In the genomic region with DNA sequence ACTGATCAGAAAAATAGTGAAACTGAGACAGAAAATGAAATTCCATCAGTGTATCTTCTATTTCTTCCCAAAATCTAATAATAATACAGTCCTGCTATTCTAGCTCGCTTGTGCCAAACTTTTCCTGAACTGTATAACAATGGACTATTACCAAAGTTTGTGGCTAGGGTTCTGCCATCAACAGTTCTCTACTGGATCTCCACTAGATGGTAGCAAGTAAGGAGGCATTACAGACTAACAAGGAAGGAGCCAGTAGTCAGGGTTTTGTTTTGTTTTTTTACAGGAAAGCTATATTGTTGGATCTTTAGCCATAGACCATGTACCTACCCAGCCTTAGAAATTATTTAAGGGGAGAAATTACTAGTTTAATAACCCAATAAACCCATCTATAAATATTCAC, we compare ENCODE assay signal across 25 cellular contexts. TPM values are rescaled to one million over a fixed set of nuclear protein-coding genes. Genes with fewer than 3 reads are reported as not detected.
A peak's percentile ranks its signal among the peaks of the same experiment; 100 is the strongest.
DNase-seq lines count a peak whose midpoint lies in the region; ATAC-seq, FAIRE-seq and TF ChIP-seq lines count a peak whose summit lies in the region.
"Had no signal": no experiment of that assay in that cellular context is flagged by ENCODE, and none has a peak within 500 bp of the region (broad histone marks: within the 10 kb centered on the region; RNA-seq: fewer than 3 reads in every experiment).

No MANE protein-coding gene starts in this region.

- no peak overlapping the region for H3K27ac Mint-ChIP-seq in HFFc6
- H3K27ac Mint-ChIP-seq: activated CD4-positive, alpha-beta T cell treated with anti-CD3 and anti-CD28 coated beads, Interleukin-2, amount 10 ng/mL, durations not matched to agents 24 days and 14 days; activated CD8-positive, alpha-beta memory T cell treated with anti-CD3 and anti-CD28 coated beads, Interleukin-2, amount 10 ng/mL, durations not matched to agents 7 days and 5 days; activated naive CD8-positive, alpha-beta T cell; H9; natural killer cell treated with Interleukin-12 subunit alpha and Interleukin-12 subunit beta and Interleukin-15 and Interleukin-18, amount 100 ng/mL, for 72 hours had no signal

- H4K20me1 ChIP-seq in endothelial cell of umbilical vein (replicated peaks; ENCODE audit: control insufficient read depth, extremely low read depth, insufficient read depth, low read length): no peaks in the 10 kb centered on the region
- H4K20me1 ChIP-seq: BLaER1 had no signal

- H2AFZ ChIP-seq in endothelial cell of umbilical vein (ENCODE audit: low read depth, low read length): no peak overlapping the region

- no peaks in the 10 kb centered on the region for H3K9me1 ChIP-seq in endothelial cell of umbilical vein (replicated peaks; ENCODE audit: control insufficient read depth, extremely low read depth, insufficient read depth, low read length)

- CTCF ChIA-PET in endothelial cell of umbilical vein (lab: Charles Lee): interaction anchor here (2.1 to 3.7 kb wide), 2 partner anchors 11 to 40 kb away, joined by 7 to 19 read pairs; partner anchors contain the start of gene MTERF1

- H3K27me3 Mint-ChIP-seq in HFFc6 (ENCODE audit: insufficient read depth): no peaks in the 10 kb centered on the region
- H3K27me3 Mint-ChIP-seq: activated CD4-positive, alpha-beta T cell treated with anti-CD3 and anti-CD28 coated beads, Interleukin-2, amount 10 ng/mL, durations not matched to agents 24 days and 14 days; activated CD8-positive, alpha-beta memory T cell treated with anti-CD3 and anti-CD28 coated beads, Interleukin-2, amount 10 ng/mL, durations not matched to agents 7 days and 5 days; activated naive CD8-positive, alpha-beta T cell; natural killer cell treated with Interleukin-12 subunit alpha and Interleukin-12 subunit beta and Interleukin-15 and Interleukin-18, amount 100 ng/mL, for 72 hours had no signal

- H3K36me3 ChIP-seq in RWPE2 (ENCODE audit: low read depth) (peaks cover 28% of the 10 kb centered on the region), endothelial cell of umbilical vein (ENCODE audit: control insufficient read depth in 2 of 2, extremely low read depth in 1 of 2, insufficient read depth in 2 of 2, low read length in 2 of 2) (no peaks in the 10 kb centered on the region)
- H3K36me3 ChIP-seq: ovary had no signal

- H3K27ac ChIP-seq in RWPE2 (ENCODE audit: poor library complexity, severe bottlenecking) (no peak overlapping the region), endothelial cell of umbilical vein (ENCODE audit: insufficient read depth, low read depth, low read length) (no peak overlapping the region)
- H3K27ac ChIP-seq: BLaER1, heart right ventricle, left lung, ovary had no signal

- TF ChIP-seq POLR2A in endothelial cell of umbilical vein (IDR thresholded peaks at IDR 0.05; ENCODE audit: low read depth, low read length): no peak

- H3K4me1 Mint-ChIP-seq in HFFc6 (ENCODE audit: low read depth): no peaks in the 10 kb centered on the region
- H3K4me1 Mint-ChIP-seq: activated CD4-positive, alpha-beta T cell treated with anti-CD3 and anti-CD28 coated beads, Interleukin-2, amount 10 ng/mL, durations not matched to agents 24 days and 14 days; H9 had no signal

- no peaks in the 10 kb centered on the region for H3K9me3 Mint-ChIP-seq in HFFc6
- H3K9me3 Mint-ChIP-seq: activated CD4-positive, alpha-beta T cell treated with anti-CD3 and anti-CD28 coated beads, Interleukin-2, amount 10 ng/mL, durations not matched to agents 24 days and 14 days; H9; natural killer cell treated with Interleukin-12 subunit alpha and Interleukin-12 subunit beta and Interleukin-15 and Interleukin-18, amount 100 ng/mL, for 72 hours had no signal

- no TSS peak for BruUV-seq in endothelial cell of umbilical vein (replicated peaks; lab: Mats Ljungman, UMichigan)

- TF ChIP-seq CTCF in HFFc6 (IDR thresholded peaks at IDR 0.05) (peak; percentile 17; the same call in 1 of the 2 replicates), RWPE2 (IDR thresholded peaks at IDR 0.05; ENCODE audit: poor library complexity, severe bottlenecking) (peak; percentile 22), endothelial cell of umbilical vein (IDR thresholded peaks at IDR 0.05; ENCODE audit: extremely low read depth in 1 of 2, insufficient read depth in 1 of 2, low read depth in 1 of 2, low read length in 2 of 2) (no peak)

- dilution Hi-C loops in endothelial cell of umbilical vein (cut with MboI; ENCODE audit: extremely low pct_ligation_motif_present, low sequenced_read_pairs): no loop called here

- H3K9me3 ChIP-seq in RWPE2 (ENCODE audit: severe bottlenecking): no peaks in the 10 kb centered on the region
- no peaks in the 10 kb centered on the region for H3K9me3 ChIP-seq in endothelial cell of umbilical vein (replicated peaks; ENCODE audit: control insufficient read depth, insufficient read depth, low read length)
- H3K9me3 ChIP-seq: left lung, ovary had no signal

- POLR2A ChIA-PET in endothelial cell of umbilical vein (lab: Charles Lee): no interaction called here

- H3K36me3 Mint-ChIP-seq in HFFc6 (ENCODE audit: low read depth): peaks cover 7% of the 10 kb centered on the region

- H3K4me2 ChIP-seq in endothelial cell of umbilical vein (ENCODE audit: insufficient read depth, low read length): no peak overlapping the region
- H3K4me2 ChIP-seq: BLaER1 had no signal

- peak; percentile 73 for FAIRE-seq in endothelial cell of umbilical vein (lab: Jason Lieb, UNC)

- H3K4me3 ChIP-seq in RWPE2 (ENCODE audit: severe bottlenecking): no peak overlapping the region
- H3K4me3 ChIP-seq in endothelial cell of umbilical vein (replicated peaks in 1 of 3; ENCODE audit: insufficient read depth in 1 of 3, low read depth in 1 of 3, low read length in 3 of 3): no peak overlapping the region
- H3K4me3 ChIP-seq: BLaER1, heart right ventricle, left lung, ovary had no signal

- ATAC-seq in RWPE2 (ENCODE audit: low read depth): 0 out of 3 replicates have a peak, but pooled peaks have one; percentile 27
- ATAC-seq in HG03097 (IDR thresholded peaks at IDR 0.05; ENCODE audit: low FRiP score, unreplicated experiment): no peak
- ATAC-seq: activated CD8-positive, alpha-beta memory T cell treated with anti-CD3 and anti-CD28 coated beads, Interleukin-2, amount 10 ng/mL, durations not matched to agents 7 days and 5 days; heart right ventricle; left lung; natural killer cell treated with Interleukin-12 subunit alpha and Interleukin-12 subunit beta and Interleukin-15 and Interleukin-18, amount 100 ng/mL, for 72 hours; right cardiac atrium; stimulated activated naive CD8-positive, alpha-beta T cell treated with anti-CD3 and anti-CD28 coated beads, Interleukin-15, Interleukin-2, amounts not matched to agents 100 U/mL and 50 U/mL, for 24 hours had no signal

- H3K4me3 Mint-ChIP-seq in HFFc6: no peak overlapping the region
- H3K4me3 Mint-ChIP-seq: activated CD4-positive, alpha-beta T cell treated with anti-CD3 and anti-CD28 coated beads, Interleukin-2, amount 10 ng/mL, durations not matched to agents 24 days and 14 days; activated CD8-positive, alpha-beta memory T cell treated with anti-CD3 and anti-CD28 coated beads, Interleukin-2, amount 10 ng/mL, durations not matched to agents 7 days and 5 days; activated naive CD8-positive, alpha-beta T cell; H9; natural killer cell treated with Interleukin-12 subunit alpha and Interleukin-12 subunit beta and Interleukin-15 and Interleukin-18, amount 100 ng/mL, for 72 hours had no signal

- DNase-seq in HFFc6: peak; percentile 9
- no peak for DNase-seq in RWPE2 (ENCODE audit: low spot score)
- no peak for DNase-seq in endothelial cell of umbilical vein (ENCODE audit: low read depth, low spot score)
- DNase-seq in myocyte (ENCODE audit: low read depth): peak; percentile 9
- DNase-seq in iPS-NIHi7 (ENCODE audit: extremely low spot score): no peak
- no peak for DNase-seq in NCI-H1694 (lab: John Stamatoyannopoulos, UW)
- DNase-seq: activated CD4-positive, alpha-beta T cell treated with anti-CD3 and anti-CD28 coated beads, Interleukin-2, amount 10 ng/mL, durations not matched to agents 24 days and 14 days; activated CD8-positive, alpha-beta memory T cell treated with anti-CD3 and anti-CD28 coated beads, Interleukin-2, amount 10 ng/mL, durations not matched to agents 7 days and 5 days; effector memory CD4-positive, alpha-beta T cell; EL; H9; heart right ventricle; left lung; NCI-H2029; NCI-H226; NCI-H748 treated with DMSO at 0.1 percent for 48 hours; ovary; right cardiac atrium; Right ventricle myocardium superior; stimulated activated CD4-positive, alpha-beta T cell treated with anti-CD3 and anti-CD28 coated beads, Interleukin-4, amount 100 ng/mL, for 24 hours; stimulated activated naive CD8-positive, alpha-beta T cell treated with anti-CD3 and anti-CD28 coated beads, Interleukin-15, Interleukin-2, amounts not matched to agents 100 U/mL and 50 U/mL, for 24 hours had no signal

- no peaks in the 10 kb centered on the region for H3K79me2 ChIP-seq in endothelial cell of umbilical vein (ENCODE audit: control insufficient read depth, insufficient read depth, low read length)

- intact Hi-C loops in endothelial cell of umbilical vein (cut with micrococcal nuclease): loop anchor here (10.0 kb wide), 1 partner anchor 1525 kb away; the partner anchor contains the start of gene GTPBP10

- no peak overlapping the region for H3K9ac ChIP-seq in endothelial cell of umbilical vein (replicated peaks; ENCODE audit: extremely low read depth, insufficient read depth, low read length)
- H3K9ac ChIP-seq: BLaER1 had no signal

- H3K4me1 ChIP-seq in RWPE2 (ENCODE audit: insufficient read depth, poor library complexity, severe bottlenecking) (no peaks in the 10 kb centered on the region), endothelial cell of umbilical vein (ENCODE audit: control insufficient read depth, extremely low read depth, insufficient read depth, low read length) (no peaks in the 10 kb centered on the region)
- H3K4me1 ChIP-seq: BLaER1, left lung had no signal

- H3K27me3 ChIP-seq in RWPE2 (ENCODE audit: insufficient read depth, poor library complexity, severe bottlenecking): no peaks in the 10 kb centered on the region
- H3K27me3 ChIP-seq in endothelial cell of umbilical vein (ENCODE audit: control insufficient read depth in 2 of 2, insufficient read depth in 2 of 2, low read length in 2 of 2): no peaks in the 10 kb centered on the region
- H3K27me3 ChIP-seq: BLaER1, heart right ventricle, left lung, ovary had no signal

RNA-seq across cellular contexts. Expression of gene MTERF1, which starts 10.8 kb away (rescaled TPM):
- 10 to 100 TPM in 1 of 6 experiments, 1 to 10 TPM in 5; 7.4 to 10.2 (median 9.2) TPM for total RNA-seq in HFFc6 (2021; fragmentation: NEBNext Ultra II Directional; extraction: Animal tissue kit (Norgen Biotek cat#: 25700))
- total RNA-seq in endothelial cell of umbilical vein (10.2 TPM in 2 replicates), myocyte (10.2 and 13.2 TPM in 2 replicates)
- polyA plus RNA-seq in endothelial cell of umbilical vein: 1.7 and 3.1 TPM in 2 replicates
- 4.2 and 5.4 TPM in 2 replicates for polyA plus RNA-seq in endothelial cell of umbilical vein (2011; cell fraction: cytosol; rRNA removed)
- 7.8 and 12.6 TPM in 2 replicates for polyA plus RNA-seq in endothelial cell of umbilical vein (2011; cell fraction: nucleus; rRNA removed)
- 8.7 and 12.6 TPM in 2 replicates for polyA plus RNA-seq in endothelial cell of umbilical vein (2012)
- 6.2 and 12.0 TPM in 2 replicates for polyA minus RNA-seq in endothelial cell of umbilical vein
- polyA minus RNA-seq in endothelial cell of umbilical vein (2011; cell fraction: cytosol; rRNA and poly(A)+ RNA removed): 1.9 TPM
- 13.3 and 18.2 TPM in 2 replicates for polyA minus RNA-seq in endothelial cell of umbilical vein (2011; cell fraction: nucleus; rRNA and poly(A)+ RNA removed)
- polyA plus RNA-seq in myocyte (2012): 4.4 TPM

Comparison
In these comparisons a context has a peak if more than half of its experiments do, and no peak if none do; other contexts are left out.
1. DNase-seq: peak in HFFc6 (single experiment) and myocyte (single experiment); none in RWPE2 (single experiment), endothelial cell of umbilical vein (single experiment), iPS-NIHi7 (single experiment) and NCI-H1694 (single experiment).
2. CTCF ChIP-seq: peak in HFFc6 (single experiment) and RWPE2 (single experiment); none in endothelial cell of umbilical vein (0 of 2).